In genomic region chr2:30462131-30462857, GRCh38 we compare ENCODE assay signal across 19 cellular contexts. TPM values are rescaled to one million over a fixed set of nuclear protein-coding genes. Genes with fewer than 3 reads are reported as not detected.
DNase-seq lines count a peak whose midpoint lies in the region; ATAC-seq and TF ChIP-seq lines count a peak whose summit lies in the region.
"Had no signal": no experiment of that assay in that cellular context is flagged by ENCODE, and none has a peak within 500 bp of the region (broad histone marks: within the 10 kb centered on the region; RNA-seq: fewer than 3 reads in every experiment).

No MANE protein-coding gene starts in this region.

- DNase-seq in Right ventricle myocardium inferior (ENCODE audit: missing footprints) (no peak), cardiac septum (ENCODE audit: low spot score) (no peak), heart right ventricle (no peak), DMS53 (lab: John Stamatoyannopoulos, UW) (no peak), dermis blood vessel endothelial cell (no peak)
- no peak for DNase-seq in stimulated activated effector memory CD8-positive, alpha-beta T cell treated with anti-CD3 and anti-CD28 coated beads, Interleukin-12 subunit alpha, Interleukin-12 subunit beta, amount 100 ng/mL, for 72 hours (ENCODE audit: low spot score in 2 of 2)
- DNase-seq: Calu3, HCEC 1CT, IMR-90, Kasumi-1, NCI-H1105 treated with DMSO at 0.1 percent for 48 hours, NCI-H1694 treated with DMSO at 0.1 percent for 48 hours, NCI-H2107, NCI-H2227 treated with DMSO at 0.1 percent for 48 hours, NCI-H524, SHP77 treated with DMSO at 0.1 percent for 48 hours had no signal

- peak; percentile 47 for ATAC-seq in Right ventricle myocardium inferior
- ATAC-seq in heart right ventricle: peak in 7 of 8 donors; percentile 25 to 86 (median 70)
- ATAC-seq in stimulated activated effector memory CD8-positive, alpha-beta T cell treated with anti-CD3 and anti-CD28 coated beads, Interleukin-12 subunit alpha, Interleukin-12 subunit beta, amount 100 ng/mL, for 72 hours: no peak
- no peak for ATAC-seq in SK-N-SH treated with all-trans-retinoic acid at 6 μM for 48 hours

- H3K27ac ChIP-seq in DOHH2 (ENCODE audit: low read depth, low read length) (0 out of 2 replicates have a peak overlapping the region, but pooled peaks have one; percentile 4), heart right ventricle (peak overlapping the region; percentile 16 to 81 (median 58))

- peak overlapping the region; percentile 26 for H3K27ac Mint-ChIP-seq in stimulated activated effector memory CD8-positive, alpha-beta T cell treated with anti-CD3 and anti-CD28 coated beads, Interleukin-12 subunit alpha, Interleukin-12 subunit beta, amount 100 ng/mL, for 72 hours
- H3K27ac Mint-ChIP-seq: CD14-positive monocyte had no signal

- H4K20me1 ChIP-seq in DOHH2 (ENCODE audit: control insufficient read depth, insufficient read depth, low read depth, low read length): no peaks in the 10 kb centered on the region

- peak overlapping the region; percentile 52 for H3K4me2 ChIP-seq in DOHH2 (ENCODE audit: low read length)

- H3K4me3 Mint-ChIP-seq in stimulated activated effector memory CD8-positive, alpha-beta T cell treated with anti-CD3 and anti-CD28 coated beads, Interleukin-12 subunit alpha, Interleukin-12 subunit beta, amount 100 ng/mL, for 72 hours: no peak overlapping the region
- H3K4me3 Mint-ChIP-seq: CD14-positive monocyte had no signal

- H3K9me2 ChIP-seq in DOHH2 (replicated peaks; ENCODE audit: control insufficient read depth, low read length): no peaks in the 10 kb centered on the region

- H3K4me1 ChIP-seq in DOHH2 (ENCODE audit: control insufficient read depth, low read length) (peaks cover 42% of the 10 kb centered on the region), heart right ventricle (peaks cover 0 to 62% (median 18%) of the 10 kb centered on the region in 9 donors)

- TF ChIP-seq CTCF in DOHH2 (IDR thresholded peaks at IDR 0.05; ENCODE audit: low read depth, low read length, poor library complexity, severe bottlenecking) (no peak), heart right ventricle (IDR thresholded peaks at IDR 0.05) (no peak)

- no peaks in the 10 kb centered on the region for H3K9me3 ChIP-seq in DOHH2 (ENCODE audit: control insufficient read depth, insufficient read depth, low read length)
- peaks cover 0 to under 1% (median 0%) of the 10 kb centered on the region in 11 donors for H3K9me3 ChIP-seq in heart right ventricle

- H3K9me3 Mint-ChIP-seq in stimulated activated effector memory CD8-positive, alpha-beta T cell treated with anti-CD3 and anti-CD28 coated beads, Interleukin-12 subunit alpha, Interleukin-12 subunit beta, amount 100 ng/mL, for 72 hours: no peaks in the 10 kb centered on the region

- peaks cover 35% of the 10 kb centered on the region for H3K4me1 Mint-ChIP-seq in stimulated activated effector memory CD8-positive, alpha-beta T cell treated with anti-CD3 and anti-CD28 coated beads, Interleukin-12 subunit alpha, Interleukin-12 subunit beta, amount 100 ng/mL, for 72 hours
- H3K4me1 Mint-ChIP-seq: CD14-positive monocyte had no signal

- H3K27me3 ChIP-seq in DOHH2 (ENCODE audit: control insufficient read depth, low read length) (no peaks in the 10 kb centered on the region), heart right ventricle (no peaks in the 10 kb centered on the region)

- no peaks in the 10 kb centered on the region for H3K36me3 Mint-ChIP-seq in stimulated activated effector memory CD8-positive, alpha-beta T cell treated with anti-CD3 and anti-CD28 coated beads, Interleukin-12 subunit alpha, Interleukin-12 subunit beta, amount 100 ng/mL, for 72 hours

- H3F3A ChIP-seq in DOHH2 (ENCODE audit: control insufficient read depth, insufficient read depth): peaks cover 9% of the 10 kb centered on the region

- H3K36me3 ChIP-seq in DOHH2 (ENCODE audit: control insufficient read depth, low read length) (peaks cover 12% of the 10 kb centered on the region; the same call in 1 of the 2 replicates), heart right ventricle (no peaks in the 10 kb centered on the region)

- intact Hi-C loops in Right ventricle myocardium inferior (cut with DNase I) (no loop called here), cardiac septum (cut with DNase I) (no loop called here), heart right ventricle (cut with DNase I) (no loop called here)

- peak overlapping the region; percentile 9; the same call in 1 of the 2 replicates for H3K4me3 ChIP-seq in DOHH2 (ENCODE audit: low read length)
- no peak overlapping the region for H3K4me3 ChIP-seq in heart right ventricle

- WGBS in heart right ventricle, 2 donors: 64 to 77% methylated on average over 4 of the region's 4 CpGs

- H3K79me2 ChIP-seq in DOHH2 (ENCODE audit: control insufficient read depth, low read length): peaks cover 83% of the 10 kb centered on the region

TF ChIP-seq in SK-N-SH treated with all-trans-retinoic acid at 6 μM for 48 hours, 23 proteins besides CTCF, POLR2A, EP300 and RAD21:
- no peak for TF ChIP-seq TOX (CRISPR knock-in tag; IDR thresholded peaks at IDR 0.05; ENCODE audit: borderline replicate concordance)
- no peak for TF ChIP-seq PPARA (CRISPR knock-in tag; IDR thresholded peaks at IDR 0.05; ENCODE audit: borderline replicate concordance)
- no peak for TF ChIP-seq ZFP3 (CRISPR knock-in tag; IDR thresholded peaks at IDR 0.05)
- no peak for TF ChIP-seq ZC3H10 (CRISPR knock-in tag; IDR thresholded peaks at IDR 0.05)
- no peak for TF ChIP-seq TSHZ2 (CRISPR knock-in tag; IDR thresholded peaks at IDR 0.05)

RNA-seq across cellular contexts. Expression of gene LCLAT1, which starts 15.2 kb away (rescaled TPM):
- total RNA-seq in Right ventricle myocardium inferior: 30.9 TPM
- 39.9 TPM for total RNA-seq in cardiac septum
- 10 to 100 TPM; 26.6 to 56.4 (median 44.9) TPM for total RNA-seq in heart right ventricle
- 1 to 10 TPM; 8.0 to 8.5 TPM for polyA plus RNA-seq in heart right ventricle
- total RNA-seq in dermis blood vessel endothelial cell: 14.6 and 15.4 TPM in 2 replicates

Comparison
In these comparisons a context has a peak if more than half of its experiments do, and no peak if none do; other contexts are left out.
1. ATAC-seq: peak in Right ventricle myocardium inferior (single experiment) and heart right ventricle (7 of 8); none in stimulated activated effector memory CD8-positive, alpha-beta T cell treated with anti-CD3 and anti-CD28 coated beads, Interleukin-12 subunit alpha, Interleukin-12 subunit beta, amount 100 ng/mL, for 72 hours (single experiment) and SK-N-SH treated with all-trans-retinoic acid at 6 μM for 48 hours (single experiment).